Comparison of ENCODE assay signal across 8 cellular contexts in the genomic region with DNA sequence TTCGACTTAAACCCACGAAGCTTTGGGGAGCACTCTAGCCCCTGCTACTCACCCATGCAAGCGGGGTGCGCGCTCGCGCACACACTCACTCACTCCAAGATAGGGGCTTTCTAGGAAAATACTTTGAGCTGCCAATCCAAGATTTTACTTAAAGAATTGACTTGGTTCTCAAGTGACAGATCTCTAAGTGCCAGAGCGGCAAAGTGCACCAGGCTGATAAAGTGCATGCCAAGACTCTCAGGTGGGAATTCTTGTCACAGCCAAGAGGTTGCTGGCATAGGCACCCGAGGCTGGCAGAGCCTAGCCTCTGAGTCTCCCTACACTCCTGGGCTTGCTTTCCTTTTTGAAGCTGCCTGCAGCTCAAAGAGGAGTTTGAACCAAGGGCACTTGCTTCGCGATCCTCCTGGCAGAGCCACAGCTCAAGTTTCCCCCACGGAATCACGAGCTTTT. TPM values are rescaled to one million over a fixed set of nuclear protein-coding genes. Genes with fewer than 3 reads are reported as not detected.
DNase-seq lines count a peak whose midpoint lies in the region; ATAC-seq and TF ChIP-seq lines count a peak whose summit lies in the region.

No MANE protein-coding gene starts in this region.

- TF ChIP-seq EP300 in stomach (IDR thresholded peaks at IDR 0.05) = no peak

- H3K9ac ChIP-seq in iPS-15b (ENCODE audit: low read depth, low read length) = peak overlapping the region; percentile 81

- WGBS in stomach, 5 donors = 13 to 35% (median 20%) methylated on average over 13 of the region's 13 CpGs

- peaks cover 77% of the 10 kb centered on the region for H3K27me3 Mint-ChIP-seq in T-helper 1 cell treated with Interleukin-12 subunit alpha and Interleukin-12 subunit beta and Interleukin-4 antibody, amounts not matched to agents 30 μg/mL and 1 μg/mL, for 36 hours (ENCODE audit: low read depth)
- H3K27me3 Mint-ChIP-seq in activated T-helper 2 cell treated with anti-CD3 and anti-CD28 coated beads, Interferon-gamma antibody, Interleukin-2, Interleukin-4, amounts not matched to agents 10 μg/mL and 5 μg/mL and 100 μg/mL, durations not matched to agents 14 hours and 24 hours and 36 hours (ENCODE audit: low read depth) = peaks cover 74% of the 10 kb centered on the region

- no peak for TF ChIP-seq POLR2A in stomach (IDR thresholded peaks at IDR 0.05)

- H3K27ac ChIP-seq in stomach = peak overlapping the region; percentile 90 to 97 (median 92)

- H3K36me3 ChIP-seq in iPS-15b (ENCODE audit: control insufficient read depth, insufficient read depth, low read length) (peaks cover 7% of the 10 kb centered on the region), stomach (no peaks in the 10 kb centered on the region)

- H3K9me3 ChIP-seq in iPS-15b (ENCODE audit: control insufficient read depth, insufficient read depth, low read length) (no peaks in the 10 kb centered on the region), stomach (no peaks in the 10 kb centered on the region)

- H3K4me1 Mint-ChIP-seq in T-helper 1 cell treated with Interleukin-12 subunit alpha and Interleukin-12 subunit beta and Interleukin-4 antibody, amounts not matched to agents 30 μg/mL and 1 μg/mL, for 36 hours (ENCODE audit: low read depth) = peaks cover 45% of the 10 kb centered on the region
- H3K4me1 Mint-ChIP-seq in activated T-helper 2 cell treated with anti-CD3 and anti-CD28 coated beads, Interferon-gamma antibody, Interleukin-2, Interleukin-4, amounts not matched to agents 10 μg/mL and 5 μg/mL and 100 μg/mL, durations not matched to agents 14 hours and 24 hours and 36 hours (ENCODE audit: low read depth) = peaks cover 43% of the 10 kb centered on the region

- H3K4me3 Mint-ChIP-seq in T-helper 1 cell treated with Interleukin-12 subunit alpha and Interleukin-12 subunit beta and Interleukin-4 antibody, amounts not matched to agents 30 μg/mL and 1 μg/mL, for 36 hours = peak overlapping the region; percentile 99
- H3K4me3 Mint-ChIP-seq in activated T-helper 2 cell treated with anti-CD3 and anti-CD28 coated beads, Interferon-gamma antibody, Interleukin-2, Interleukin-4, amounts not matched to agents 10 μg/mL and 5 μg/mL and 100 μg/mL, durations not matched to agents 14 hours and 24 hours and 36 hours (ENCODE audit: low read depth) = peak overlapping the region; percentile 89

- no peak for ATAC-seq in HG02623 (IDR thresholded peaks at IDR 0.05; ENCODE audit: unreplicated experiment)

- TF ChIP-seq CTCF in stomach (IDR thresholded peaks at IDR 0.05) = no peak

- H3K4me3 ChIP-seq in iPS-15b (ENCODE audit: low read depth, low read length) = peak overlapping the region; percentile 84
- peak overlapping the region; percentile 73 to 80 (median 74) for H3K4me3 ChIP-seq in stomach

- peaks cover 65% of the 10 kb centered on the region for H3K27me3 ChIP-seq in iPS-15b (ENCODE audit: control insufficient read depth, insufficient read depth, low read length)
- H3K27me3 ChIP-seq in stomach = peaks cover 0 to 15% (median 8%) of the 10 kb centered on the region in 3 donors

- no peaks in the 10 kb centered on the region for H3K9me3 Mint-ChIP-seq in T-helper 1 cell treated with Interleukin-12 subunit alpha and Interleukin-12 subunit beta and Interleukin-4 antibody, amounts not matched to agents 30 μg/mL and 1 μg/mL, for 36 hours
- no peaks in the 10 kb centered on the region for H3K9me3 Mint-ChIP-seq in activated T-helper 2 cell treated with anti-CD3 and anti-CD28 coated beads, Interferon-gamma antibody, Interleukin-2, Interleukin-4, amounts not matched to agents 10 μg/mL and 5 μg/mL and 100 μg/mL, durations not matched to agents 14 hours and 24 hours and 36 hours

- H3K4me1 ChIP-seq in iPS-15b (ENCODE audit: control insufficient read depth, insufficient read depth, low read length) (peaks cover 9% of the 10 kb centered on the region), stomach (peaks cover 24 to 50% (median 43%) of the 10 kb centered on the region in 4 donors)

- intact Hi-C loops in activated T-helper 2 cell treated with anti-CD3 and anti-CD28 coated beads, Interferon-gamma antibody, Interleukin-2, Interleukin-4, amounts not matched to agents 10 μg/mL and 5 μg/mL and 100 μg/mL, durations not matched to agents 14 hours and 24 hours and 36 hours (cut with micrococcal nuclease) = loop anchor here (10.0 kb wide), 3 partner anchors 152 to 442 kb away; partner anchors contain the start of gene AMPD3
- intact Hi-C loops in stomach (cut with DNase I; ENCODE audit: low total_unique reads) = no loop called here

- H3K36me3 Mint-ChIP-seq in T-helper 1 cell treated with Interleukin-12 subunit alpha and Interleukin-12 subunit beta and Interleukin-4 antibody, amounts not matched to agents 30 μg/mL and 1 μg/mL, for 36 hours (ENCODE audit: low read depth) = peaks cover 2% of the 10 kb centered on the region
- peaks cover 3% of the 10 kb centered on the region for H3K36me3 Mint-ChIP-seq in activated T-helper 2 cell treated with anti-CD3 and anti-CD28 coated beads, Interferon-gamma antibody, Interleukin-2, Interleukin-4, amounts not matched to agents 10 μg/mL and 5 μg/mL and 100 μg/mL, durations not matched to agents 14 hours and 24 hours and 36 hours (ENCODE audit: low read depth)

- DNase-seq in T-helper 1 cell (no peak), stomach (peak; percentile 83), AML-193 (lab: John Stamatoyannopoulos, UW) (no peak), OCI-M1 (lab: John Stamatoyannopoulos, UW) (no peak)
- DNase-seq in activated T-helper 2 cell treated with anti-CD3 and anti-CD28 coated beads, Interferon-gamma antibody, Interleukin-2, Interleukin-4, amounts not matched to agents 10 μg/mL and 5 μg/mL and 100 μg/mL, durations not matched to agents 14 hours and 24 hours and 36 hours (ENCODE audit: low spot score) = no peak

- peak overlapping the region; percentile 82 for H3K27ac Mint-ChIP-seq in T-helper 1 cell treated with Interleukin-12 subunit alpha and Interleukin-12 subunit beta and Interleukin-4 antibody, amounts not matched to agents 30 μg/mL and 1 μg/mL, for 36 hours
- H3K27ac Mint-ChIP-seq in activated T-helper 2 cell treated with anti-CD3 and anti-CD28 coated beads, Interferon-gamma antibody, Interleukin-2, Interleukin-4, amounts not matched to agents 10 μg/mL and 5 μg/mL and 100 μg/mL, durations not matched to agents 14 hours and 24 hours and 36 hours = no peak overlapping the region

RNA-seq across cellular contexts. Expression of gene ADM, which starts 2.6 kb away (rescaled TPM):
- total RNA-seq in activated T-helper 2 cell treated with anti-CD3 and anti-CD28 coated beads, Interferon-gamma antibody, Interleukin-2, Interleukin-4, amounts not matched to agents 10 μg/mL and 5 μg/mL and 100 μg/mL, durations not matched to agents 14 hours and 24 hours and 36 hours = 2.3 and 3.5 TPM in 2 replicates
- total RNA-seq in stomach = 100 to 1,000 TPM in 1 of 5 donors, 10 to 100 TPM in 4; 33.9 to 144 (median 57.4) TPM
- 10 to 100 TPM; 14.3 to 21.5 (median 19.7) TPM for polyA plus RNA-seq in stomach

RNA-seq across cellular contexts. Expression of gene SBF2, which starts 8.3 kb away (rescaled TPM):
- 4.2 and 4.9 TPM in 2 replicates for total RNA-seq in activated T-helper 2 cell treated with anti-CD3 and anti-CD28 coated beads, Interferon-gamma antibody, Interleukin-2, Interleukin-4, amounts not matched to agents 10 μg/mL and 5 μg/mL and 100 μg/mL, durations not matched to agents 14 hours and 24 hours and 36 hours
- total RNA-seq in stomach = 100 to 1,000 TPM in 2 of 5 donors, 10 to 100 TPM in 3; 24.0 to 260 (median 64.8) TPM
- 10 to 100 TPM in 2 of 3 donors, 1 to 10 TPM in 1; 8.6 to 13.3 (median 12.5) TPM for polyA plus RNA-seq in stomach
